30 cellular contexts compared by ENCODE assay signal in the genomic region with DNA sequence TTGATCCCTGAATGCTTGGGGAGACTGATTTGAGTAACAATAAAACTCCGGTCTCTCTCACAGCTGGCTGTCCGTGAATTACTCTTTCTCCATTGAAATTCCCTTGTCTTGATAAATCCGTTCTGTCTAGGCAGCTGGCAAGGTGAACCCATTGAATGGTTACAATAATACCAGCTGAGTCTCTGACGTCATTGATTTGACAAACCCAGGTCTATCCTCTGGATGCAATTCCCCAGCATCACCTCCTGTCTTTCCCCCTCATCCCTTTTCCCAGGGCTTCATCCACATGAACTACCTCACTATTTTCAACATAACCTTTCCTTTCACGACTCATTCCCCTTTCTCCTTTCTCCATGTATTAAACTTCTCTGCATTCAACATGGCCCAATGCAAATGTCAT.
"Had no signal": no experiment of that assay in that cellular context is flagged by ENCODE, and none has a peak within 500 bp of the region (broad histone marks: within the 10 kb centered on the region; RNA-seq: fewer than 3 reads in every experiment).

No MANE protein-coding gene starts in this region.

- H3K36me3 ChIP-seq: ovary, spleen, stomach, thoracic aorta, thyroid gland, tibial nerve, upper lobe of right lung, uterus had no signal

- H3K36me3 Mint-ChIP-seq: naive B cell; natural killer cell treated with Interleukin-12 subunit alpha and Interleukin-12 subunit beta and Interleukin-15 and Interleukin-18, amount 100 ng/mL, for 72 hours; stimulated activated effector memory CD8-positive, alpha-beta T cell treated with anti-CD3 and anti-CD28 coated beads, Interleukin-12 subunit alpha, Interleukin-12 subunit beta, amount 100 ng/mL, for 72 hours; stimulated activated naive B cell treated with anti-CD40 and anti-IgM and Interleukin-4, amounts not matched to agents 10 μg/mL and 1 μg/mL and 100 μg/mL, for 72 hours had no signal

- H3K4me3 Mint-ChIP-seq: naive thymus-derived CD8-positive, alpha-beta T cell; natural killer cell treated with Interleukin-12 subunit alpha and Interleukin-12 subunit beta and Interleukin-15 and Interleukin-18, amount 100 ng/mL, for 72 hours; nephron progenitor cell; neural crest cell; stimulated activated effector memory CD8-positive, alpha-beta T cell treated with anti-CD3 and anti-CD28 coated beads, Interleukin-12 subunit alpha, Interleukin-12 subunit beta, amount 100 ng/mL, for 72 hours; stimulated activated naive B cell treated with anti-CD40 and anti-IgM and Interleukin-4, amounts not matched to agents 10 μg/mL and 1 μg/mL and 100 μg/mL, for 72 hours; stimulated activated naive CD8-positive, alpha-beta T cell treated with anti-CD3 and anti-CD28 coated beads, Interleukin-15, Interleukin-2, amounts not matched to agents 100 ng/mL and 50 ng/mL, for 24 hours had no signal

- H3K4me1 ChIP-seq: psoas muscle, spleen, stomach, thyroid gland, tibial nerve, upper lobe of right lung, uterus had no signal

- DNase-seq: naive B cell; naive thymus-derived CD8-positive, alpha-beta T cell; nephron progenitor cell; occipital lobe; ovary; posterior cingulate gyrus; psoas muscle; right cardiac atrium; spleen; stimulated activated CD4-positive, alpha-beta T cell treated with anti-CD3 and anti-CD28 coated beads, Interleukin-12 subunit alpha, Interleukin-12 subunit beta, amount 100 ng/mL, for 4 hours; stimulated activated CD4-positive, alpha-beta T cell treated with anti-CD3 and anti-CD28 coated beads, Interleukin-1b, Interleukin-23, amount 100 ng/mL, for 48 hours; stimulated activated CD4-positive, alpha-beta T cell treated with anti-CD3 and anti-CD28 coated beads, Interleukin-4, amount 100 ng/mL, for 1 hour; stimulated activated naive B cell treated with anti-CD40 and anti-IgM and Interleukin-4, amounts not matched to agents 10 μg/mL and 1 μg/mL and 100 μg/mL, for 72 hours; stimulated activated naive CD4-positive, alpha-beta T cell treated with Interleukin-2 at 50 U/mL for 16 hours; stomach; thyroid gland; trophoblast cell; upper lobe of right lung; uterus had no signal

- H3K27ac ChIP-seq: ovary, parathyroid adenoma, psoas muscle, skin epidermis, spleen, stomach, thoracic aorta, thyroid gland, tibial nerve, upper lobe of right lung, uterus had no signal

- H3K27me3 Mint-ChIP-seq: stimulated activated naive B cell treated with anti-CD40 and anti-IgM and Interleukin-4, amounts not matched to agents 10 μg/mL and 1 μg/mL and 100 μg/mL, for 72 hours; stimulated activated naive CD8-positive, alpha-beta T cell treated with anti-CD3 and anti-CD28 coated beads, Interleukin-15, Interleukin-2, amounts not matched to agents 100 ng/mL and 50 ng/mL, for 24 hours had no signal

- H3K27me3 ChIP-seq: ovary, spleen, stomach, thyroid gland, tibial nerve, upper lobe of right lung, uterus had no signal

- ATAC-seq: naive thymus-derived CD8-positive, alpha-beta T cell; natural killer cell treated with Interleukin-12 subunit alpha and Interleukin-12 subunit beta and Interleukin-15 and Interleukin-18, amount 100 ng/mL, for 72 hours; psoas muscle; right cardiac atrium; sciatic nerve; stimulated activated effector memory CD8-positive, alpha-beta T cell treated with anti-CD3 and anti-CD28 coated beads, Interleukin-12 subunit alpha, Interleukin-12 subunit beta, amount 100 ng/mL, for 72 hours; stimulated activated naive B cell treated with anti-CD40 and anti-IgM and Interleukin-4, amounts not matched to agents 10 μg/mL and 1 μg/mL and 100 μg/mL, for 72 hours; upper lobe of right lung had no signal

- H3K4me1 Mint-ChIP-seq: naive B cell; naive thymus-derived CD8-positive, alpha-beta T cell; stimulated activated effector memory CD8-positive, alpha-beta T cell treated with anti-CD3 and anti-CD28 coated beads, Interleukin-12 subunit alpha, Interleukin-12 subunit beta, amount 100 ng/mL, for 72 hours; stimulated activated naive B cell treated with anti-CD40 and anti-IgM and Interleukin-4, amounts not matched to agents 10 μg/mL and 1 μg/mL and 100 μg/mL, for 72 hours had no signal

- H3K9me3 ChIP-seq: ovary, psoas muscle, thoracic aorta, thyroid gland, upper lobe of right lung, uterus had no signal

- H3K4me3 ChIP-seq: ovary, psoas muscle, skin epidermis, smooth muscle cell, spleen, stomach, thoracic aorta, thyroid gland, tibial nerve, upper lobe of right lung, uterus had no signal

- H3K27ac Mint-ChIP-seq: naive B cell; naive thymus-derived CD8-positive, alpha-beta T cell; natural killer cell treated with Interleukin-12 subunit alpha and Interleukin-12 subunit beta and Interleukin-15 and Interleukin-18, amount 100 ng/mL, for 72 hours; nephron progenitor cell; progenitor cell of endocrine pancreas; stimulated activated effector memory CD8-positive, alpha-beta T cell treated with anti-CD3 and anti-CD28 coated beads, Interleukin-12 subunit alpha, Interleukin-12 subunit beta, amount 100 ng/mL, for 72 hours; stimulated activated naive B cell treated with anti-CD40 and anti-IgM and Interleukin-4, amounts not matched to agents 10 μg/mL and 1 μg/mL and 100 μg/mL, for 72 hours; stimulated activated naive CD8-positive, alpha-beta T cell treated with anti-CD3 and anti-CD28 coated beads, Interleukin-15, Interleukin-2, amounts not matched to agents 100 ng/mL and 50 ng/mL, for 24 hours had no signal

- H3K9me3 Mint-ChIP-seq: nephron progenitor cell, neural crest cell had no signal
